In the genomic region with DNA sequence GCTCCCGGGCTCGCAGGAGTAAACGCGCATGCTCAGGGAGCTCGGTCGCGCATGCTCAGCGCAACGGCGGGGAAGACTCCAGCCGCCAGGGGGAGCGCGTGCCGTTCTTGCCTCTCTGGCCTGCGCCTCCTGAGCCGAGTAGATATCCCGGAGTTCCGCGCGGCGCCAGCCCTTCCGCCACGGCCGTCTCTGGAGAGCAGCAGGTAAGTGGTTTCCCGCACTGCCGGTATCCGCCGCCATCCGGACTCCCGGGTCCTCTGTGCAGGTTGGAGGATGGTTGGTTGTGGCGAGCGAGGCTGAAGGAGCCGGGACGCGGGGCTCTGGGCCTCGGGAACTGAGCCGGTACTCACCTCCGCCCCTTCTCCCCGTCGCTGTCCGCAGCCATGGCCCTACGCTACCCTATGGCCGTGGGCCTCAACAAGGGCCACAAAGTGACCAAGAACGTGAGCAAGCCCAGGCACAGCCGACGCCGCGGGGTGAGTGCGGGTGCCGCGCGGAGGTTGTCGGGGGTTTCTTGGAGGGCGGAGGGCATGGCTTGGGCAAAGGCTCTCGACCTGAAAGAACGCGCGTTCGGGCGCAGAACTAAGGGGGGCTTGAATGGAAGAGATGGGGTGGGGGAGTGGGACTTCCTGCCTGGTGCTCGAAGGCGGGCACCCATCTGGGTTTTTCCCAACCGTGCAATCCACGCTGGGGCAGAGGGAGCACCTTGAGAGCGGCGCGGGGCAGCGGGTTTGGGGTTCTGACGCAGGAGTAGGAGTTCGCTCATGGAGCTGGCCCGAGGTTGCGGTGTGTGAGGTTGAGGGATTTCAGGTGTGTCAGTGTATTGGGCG, we compare ENCODE assay signal across 8 cellular contexts. TPM values are rescaled to one million over a fixed set of nuclear protein-coding genes. Genes with fewer than 3 reads are reported as not detected.
DNase-seq lines count a peak whose midpoint lies in the region; ATAC-seq and TF ChIP-seq lines count a peak whose summit lies in the region.

A gene (plus strand): TSS at position 171 of the 830 bp plus-strand sequence. CDS start 213 bp downstream, at position 384.

- peak within 1 kb of the TSS; percentile 99 for H3K4me3 Mint-ChIP-seq in HFFc6

- H3K4me1 ChIP-seq in ovary (ENCODE audit: insufficient read depth) (peaks cover 14% of the 10 kb centered on the region), thyroid gland (peaks cover 19 to 28% of the 10 kb centered on the region in 2 donors)

- ATAC-seq in Right ventricle myocardium inferior: peak; percentile 81

- H3K9me2 ChIP-seq in SU-DHL-6 (replicated peaks; ENCODE audit: insufficient read depth, low read length): no peaks in the 10 kb centered on the region

- peak within 1 kb of the TSS; percentile 77 for H3K4me2 ChIP-seq in SU-DHL-6 (ENCODE audit: low read depth, low read length, poor library complexity, severe bottlenecking)

- peaks cover 26% of the 10 kb centered on the region for H3K36me3 Mint-ChIP-seq in HFFc6 (ENCODE audit: low read depth)

- peak within 1 kb of the TSS; percentile 95 for H3K9ac ChIP-seq in SU-DHL-6 (ENCODE audit: low read length)

- H3K79me2 ChIP-seq in SU-DHL-6 (ENCODE audit: insufficient read depth, low read length): peaks cover 30% of the 10 kb centered on the region

- no peaks in the 10 kb centered on the region for H3K9me3 ChIP-seq in SU-DHL-6 (ENCODE audit: insufficient read depth, low read length)
- H3K9me3 ChIP-seq in ovary: no peaks in the 10 kb centered on the region
- H3K9me3 ChIP-seq in thyroid gland: no peaks in the 10 kb centered on the region

- WGBS in ovary, 3 donors: 0 to 1% (median 1%) methylated on average over 55 to 73 of the region's 73 CpGs
- WGBS in thyroid gland, 2 donors: 1% methylated on average over 15 to 27 of the region's 73 CpGs

- peaks cover 39% of the 10 kb centered on the region for H3F3A ChIP-seq in SU-DHL-6 (ENCODE audit: insufficient read depth)

- DNase-seq in GDM1 (lab: John Stamatoyannopoulos, UW) (peak; percentile 97), HFFc6 (peak; percentile 94), NCI-H128 (lab: John Stamatoyannopoulos, UW; ENCODE audit: unreplicated experiment) (peak; percentile 94), Right ventricle myocardium inferior (ENCODE audit: missing footprints) (peak; percentile 99), ovary (peak; percentile 97 to 100 (median 99)), thyroid gland (peak; percentile 97 to 99)
- peak; percentile 96 for DNase-seq in activated naive CD8-positive, alpha-beta T cell treated with anti-CD3 and anti-CD28 coated beads, Interleukin-2, amount 50 U/mL, for 16 hours (ENCODE audit: low read depth, low spot score)

- no peaks in the 10 kb centered on the region; the same call in 1 of the 2 replicates for H4K20me1 ChIP-seq in SU-DHL-6 (ENCODE audit: low read depth, low read length)

- no peak for TF ChIP-seq EP300 in ovary (IDR thresholded peaks at IDR 0.05)

- H3K4me1 Mint-ChIP-seq in HFFc6 (ENCODE audit: low read depth): peaks cover 20% of the 10 kb centered on the region

- peak; percentile 96 for TF ChIP-seq POLR2A in ovary (IDR thresholded peaks at IDR 0.05)
- TF ChIP-seq POLR2A in thyroid gland (IDR thresholded peaks at IDR 0.05): peak; percentile 78 to 96

- no peaks in the 10 kb centered on the region for H3K9me3 Mint-ChIP-seq in HFFc6

- peak; percentile 96 for TF ChIP-seq CTCF in HFFc6 (IDR thresholded peaks at IDR 0.05)
- TF ChIP-seq CTCF in SU-DHL-6 (IDR thresholded peaks at IDR 0.05; ENCODE audit: insufficient read depth, low read length, poor library complexity, severe bottlenecking): peak; percentile 86
- TF ChIP-seq CTCF in ovary (IDR thresholded peaks at IDR 0.05): peak; percentile 99
- TF ChIP-seq CTCF in thyroid gland (IDR thresholded peaks at IDR 0.05): peak; percentile 86 to 100 (median 94)

- H2AFZ ChIP-seq in SU-DHL-6 (ENCODE audit: low read depth, low read length, severe bottlenecking): peak within 1 kb of the TSS; percentile 93

- intact Hi-C loops in Right ventricle myocardium inferior (cut with DNase I) (loop anchor here (2.0 kb wide), 1 partner anchor 28 kb away; no protein-coding TSS in a partner anchor), ovary (cut with DNase I) (loop anchor here in 1 of 4 donors (5.0 kb wide), 1 partner anchor 643 kb away; no protein-coding TSS in a partner anchor), thyroid gland (cut with DNase I) (loop anchor here (10.0 kb wide), 1 partner anchor 66 kb away; a partner anchor contains a TSS)

- H3K4me3 ChIP-seq in SU-DHL-6 (ENCODE audit: insufficient read depth, low read length, poor library complexity, severe bottlenecking) (peak within 1 kb of the TSS; percentile 73), ovary (peak within 1 kb of the TSS; percentile 78), thyroid gland (replicated peaks in 1 of 3) (peak within 1 kb of the TSS; percentile 51 to 94 (median 53))

- H3K27ac ChIP-seq in SU-DHL-6 (ENCODE audit: low read depth, low read length) (peak within 1 kb of the TSS; percentile 83), ovary (peak within 1 kb of the TSS; percentile 51 to 93), thyroid gland (peak within 1 kb of the TSS; percentile 81 to 96 (median 91))

- H3K27me3 ChIP-seq in SU-DHL-6 (ENCODE audit: low read length) (no peaks in the 10 kb centered on the region), ovary (no peaks in the 10 kb centered on the region), thyroid gland (no peaks in the 10 kb centered on the region)

- H3K36me3 ChIP-seq in SU-DHL-6 (ENCODE audit: low read length) (no peaks in the 10 kb centered on the region; the same call in 1 of the 2 replicates), ovary (no peaks in the 10 kb centered on the region), thyroid gland (peaks cover 32 to 34% of the 10 kb centered on the region in 2 donors)

- H3K27me3 Mint-ChIP-seq in HFFc6 (ENCODE audit: insufficient read depth): peaks cover 13% of the 10 kb centered on the region

- peak within 1 kb of the TSS; percentile 95 for H3K27ac Mint-ChIP-seq in HFFc6

RNA-seq across cellular contexts. Expression of the gene that starts here (rescaled TPM):
- total RNA-seq in HFFc6 (2021; fragmentation: NEBNext Ultra II Directional; extraction: Animal tissue kit (Norgen Biotek cat#: 25700)): 100 to 1,000 TPM; 712 to 903 (median 850) TPM
- total RNA-seq in Right ventricle myocardium inferior (435 TPM), ovary (1,000 to 10,000 TPM; 1,413 to 2,353 (median 1,897) TPM), thyroid gland (100 to 1,000 TPM; 313 to 561 (median 386) TPM)
- 1,000 to 10,000 TPM in 1 of 2 donors, 100 to 1,000 TPM in 1; 318 to 2,904 TPM for polyA plus RNA-seq in ovary

Comparison
In these comparisons a context has a peak if more than half of its experiments do, and no peak if none do; other contexts are left out.
1. Peak in every context shown above with its lines: DNase-seq, ATAC-seq, H3K4me3 ChIP-seq and H3K27ac ChIP-seq.